8 cellular contexts compared by ENCODE assay signal in the genomic region with DNA sequence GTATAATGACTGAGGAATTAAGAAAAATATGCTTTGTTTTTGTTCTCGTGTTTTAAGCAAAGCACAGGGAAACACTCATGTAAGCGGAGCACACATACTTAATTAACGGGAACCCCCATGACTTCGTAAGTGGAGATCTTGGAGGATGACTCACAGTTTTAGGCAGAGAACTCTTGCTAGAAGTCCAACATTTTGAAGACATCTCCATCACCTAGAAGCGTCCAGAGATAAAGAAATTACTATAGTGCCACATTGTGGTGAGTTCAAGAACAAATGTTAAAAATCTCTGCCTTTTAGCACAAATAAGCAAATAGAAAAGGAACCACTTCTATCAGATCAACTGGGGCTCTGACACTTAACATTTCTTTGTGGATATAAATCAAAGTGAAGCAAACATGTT.
A peak's percentile ranks its signal among the peaks of the same experiment; 100 is the strongest.
DNase-seq lines count a peak whose midpoint lies in the region; ATAC-seq and TF ChIP-seq lines count a peak whose summit lies in the region.

No MANE protein-coding gene starts in this region.

- POLR2A ChIA-PET in CD8-positive, alpha-beta T cell (lab: Charles Lee): no interaction called here

- no peaks in the 10 kb centered on the region for H3K27me3 ChIP-seq in sigmoid colon
- no peaks in the 10 kb centered on the region for H3K27me3 ChIP-seq in CD8-positive, alpha-beta T cell (ENCODE audit: insufficient read depth, low read length)

- H3K9me3 Mint-ChIP-seq in brain: peaks cover 0 to 4% (median 0%) of the 10 kb centered on the region in 5 experiments
- no peaks in the 10 kb centered on the region for H3K9me3 Mint-ChIP-seq in CD8-positive, alpha-beta T cell
- H3K9me3 Mint-ChIP-seq in stimulated activated naive B cell treated with anti-CD40 and anti-IgM and Interleukin-4, amounts not matched to agents 10 μg/mL and 1 μg/mL and 100 μg/mL, for 72 hours: peaks cover 0 to 4% of the 10 kb centered on the region in 2 donors

- H3K36me3 Mint-ChIP-seq in brain: no peaks in the 10 kb centered on the region
- no peaks in the 10 kb centered on the region for H3K36me3 Mint-ChIP-seq in CD8-positive, alpha-beta T cell
- H3K36me3 Mint-ChIP-seq in T-helper 17 cell (ENCODE audit: low read depth): peaks cover 3% of the 10 kb centered on the region
- no peaks in the 10 kb centered on the region for H3K36me3 Mint-ChIP-seq in stimulated activated naive B cell treated with anti-CD40 and anti-IgM and Interleukin-4, amounts not matched to agents 10 μg/mL and 1 μg/mL and 100 μg/mL, for 72 hours

- intact Hi-C loops in sigmoid colon (cut with DNase I): no loop called here
- intact Hi-C loops in CD8-positive, alpha-beta T cell (cut with DNase I, micrococcal nuclease): no loop called here

- CTCF ChIA-PET in CD8-positive, alpha-beta T cell (lab: Charles Lee): no interaction called here

- TF ChIP-seq POLR2A in sigmoid colon (IDR thresholded peaks at IDR 0.05): no peak

- ATAC-seq in GM18861 (IDR thresholded peaks at IDR 0.05; ENCODE audit: unreplicated experiment) (peak; percentile 87), T-helper 17 cell (no peak)
- no peak for ATAC-seq in CD8-positive, alpha-beta T cell
- ATAC-seq in stimulated activated naive B cell treated with anti-CD40 and anti-IgM and Interleukin-4, amounts not matched to agents 10 μg/mL and 1 μg/mL and 100 μg/mL, for 72 hours (replicated peaks): no peak

- no peak overlapping the region for H3K27ac Mint-ChIP-seq in brain
- H3K27ac Mint-ChIP-seq in CD8-positive, alpha-beta T cell: no peak overlapping the region
- no peak overlapping the region for H3K27ac Mint-ChIP-seq in T-helper 17 cell
- no peak overlapping the region for H3K27ac Mint-ChIP-seq in stimulated activated naive B cell treated with anti-CD40 and anti-IgM and Interleukin-4, amounts not matched to agents 10 μg/mL and 1 μg/mL and 100 μg/mL, for 72 hours

- H3K4me1 ChIP-seq in sigmoid colon: no peaks in the 10 kb centered on the region
- H3K4me1 ChIP-seq in CD8-positive, alpha-beta T cell (ENCODE audit: insufficient read depth, low read length): no peaks in the 10 kb centered on the region

- peaks cover 4% of the 10 kb centered on the region for H3K27me3 Mint-ChIP-seq in brain
- H3K27me3 Mint-ChIP-seq in CD8-positive, alpha-beta T cell (ENCODE audit: low read depth): peaks cover 6% of the 10 kb centered on the region
- H3K27me3 Mint-ChIP-seq in T-helper 17 cell: peaks cover 13% of the 10 kb centered on the region
- H3K27me3 Mint-ChIP-seq in stimulated activated naive B cell treated with anti-CD40 and anti-IgM and Interleukin-4, amounts not matched to agents 10 μg/mL and 1 μg/mL and 100 μg/mL, for 72 hours: no peaks in the 10 kb centered on the region

- DNase-seq in HPDE6-E6E7 (ENCODE audit: extremely low spot score) (peak; percentile 10), pons (ENCODE audit: low spot score) (peak; percentile 60), sigmoid colon (no peak), T-helper 17 cell (no peak)
- no peak for DNase-seq in CD8-positive, alpha-beta T cell
- DNase-seq in stimulated activated naive B cell treated with anti-CD40 and anti-IgM and Interleukin-4, amounts not matched to agents 10 μg/mL and 1 μg/mL and 100 μg/mL, for 72 hours: no peak

- no peak overlapping the region for H3K4me3 Mint-ChIP-seq in brain
- no peak overlapping the region for H3K4me3 Mint-ChIP-seq in CD8-positive, alpha-beta T cell
- no peak overlapping the region for H3K4me3 Mint-ChIP-seq in T-helper 17 cell
- H3K4me3 Mint-ChIP-seq in stimulated activated naive B cell treated with anti-CD40 and anti-IgM and Interleukin-4, amounts not matched to agents 10 μg/mL and 1 μg/mL and 100 μg/mL, for 72 hours: no peak overlapping the region

- no peak for TF ChIP-seq EP300 in sigmoid colon (IDR thresholded peaks at IDR 0.05)

- H3K9me3 ChIP-seq in sigmoid colon (no peaks in the 10 kb centered on the region), T-helper 17 cell (ENCODE audit: control insufficient read depth, low read length, poor library complexity, severe bottlenecking) (no peaks in the 10 kb centered on the region)
- H3K9me3 ChIP-seq in CD8-positive, alpha-beta T cell (ENCODE audit: low read length): no peaks in the 10 kb centered on the region

- no peak overlapping the region for H3K27ac ChIP-seq in sigmoid colon
- H3K27ac ChIP-seq in CD8-positive, alpha-beta T cell (ENCODE audit: low read depth, low read length): no peak overlapping the region

- H3K36me3 ChIP-seq in sigmoid colon: no peaks in the 10 kb centered on the region
- no peaks in the 10 kb centered on the region for H3K36me3 ChIP-seq in CD8-positive, alpha-beta T cell (ENCODE audit: insufficient read depth, low read length)

- 63 to 66% methylated on average over 5 of the region's 5 CpGs for WGBS in sigmoid colon, 2 donors

- no peak overlapping the region for H3K4me3 ChIP-seq in sigmoid colon
- H3K4me3 ChIP-seq in CD8-positive, alpha-beta T cell (ENCODE audit: low read depth, low read length): no peak overlapping the region

- H3K4me1 Mint-ChIP-seq in brain (no peaks in the 10 kb centered on the region), T-helper 17 cell (no peaks in the 10 kb centered on the region)
- no peaks in the 10 kb centered on the region for H3K4me1 Mint-ChIP-seq in CD8-positive, alpha-beta T cell (ENCODE audit: low read depth)
- no peaks in the 10 kb centered on the region for H3K4me1 Mint-ChIP-seq in stimulated activated naive B cell treated with anti-CD40 and anti-IgM and Interleukin-4, amounts not matched to agents 10 μg/mL and 1 μg/mL and 100 μg/mL, for 72 hours

- TF ChIP-seq CTCF in brain (conservative IDR thresholded peaks at IDR 0.05) (peak; percentile 49 to 59), sigmoid colon (IDR thresholded peaks at IDR 0.05) (no peak)
- TF ChIP-seq CTCF in CD8-positive, alpha-beta T cell (IDR thresholded peaks at IDR 0.05): no peak

Comparison
In these comparisons a context has a peak if more than half of its experiments do, and no peak if none do; other contexts are left out.
1. DNase-seq: peak in HPDE6-E6E7 (single experiment) and pons (single experiment); none in sigmoid colon (single experiment), CD8-positive, alpha-beta T cell (0 of 7), T-helper 17 cell (0 of 3) and stimulated activated naive B cell treated with anti-CD40 and anti-IgM and Interleukin-4, amounts not matched to agents 10 μg/mL and 1 μg/mL and 100 μg/mL, for 72 hours (single experiment).
2. CTCF ChIP-seq: peak in brain (2 of 2); none in sigmoid colon (0 of 4) and CD8-positive, alpha-beta T cell (single experiment).